ENCODE assay signal across 14 cellular contexts in the genomic region with DNA sequence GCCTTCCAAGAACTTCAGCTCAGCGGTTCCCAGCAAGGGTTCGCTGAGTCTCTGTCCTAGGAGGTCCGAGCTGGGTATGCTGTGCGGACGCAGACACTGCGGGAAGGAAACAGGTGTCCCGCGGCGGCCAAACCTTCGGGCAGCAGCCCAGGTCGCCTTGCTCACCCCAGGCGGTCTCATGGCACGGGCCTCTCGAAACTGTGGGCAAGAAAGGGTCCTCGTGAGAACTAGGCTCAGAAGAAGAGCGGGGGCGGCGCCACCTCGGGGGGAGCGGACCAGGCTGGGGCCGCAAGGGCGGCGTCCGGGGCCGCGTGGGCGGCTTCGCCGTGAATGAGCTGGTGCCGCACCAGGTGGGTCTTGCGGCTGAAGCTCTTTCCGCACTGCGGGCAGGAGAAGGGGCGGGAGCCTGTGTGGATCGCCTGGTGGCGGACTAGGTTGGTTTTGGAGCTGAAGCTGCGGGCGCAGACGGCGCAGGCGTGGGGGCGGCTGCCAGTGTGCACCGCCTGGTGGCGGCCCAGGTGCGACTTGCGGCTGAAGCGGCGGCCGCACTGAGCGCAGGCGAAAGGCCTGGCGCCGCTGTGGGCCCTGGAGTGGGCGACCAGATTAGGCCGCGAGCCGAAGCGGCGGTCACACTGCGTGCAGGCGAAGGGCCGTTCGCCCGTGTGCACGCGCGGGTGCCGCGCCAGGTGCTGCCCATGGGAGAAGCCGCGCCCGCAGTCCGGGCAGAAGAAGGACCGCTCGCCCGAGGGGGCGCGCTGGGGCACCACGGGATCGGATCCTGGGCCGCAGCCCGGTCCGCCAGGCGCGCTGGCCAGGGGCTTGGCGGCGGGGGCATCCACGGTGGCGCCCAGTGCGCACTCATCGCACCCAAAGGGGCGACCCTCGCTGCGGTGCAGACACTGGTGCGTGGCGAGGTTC. TPM values are rescaled to one million over a fixed set of nuclear protein-coding genes. Genes with fewer than 3 reads are reported as not detected.
DNase-seq lines count a peak whose midpoint lies in the region; ATAC-seq, FAIRE-seq and TF ChIP-seq lines count a peak whose summit lies in the region.
"Had no signal": no experiment of that assay in that cellular context is flagged by ENCODE, and none has a peak within 500 bp of the region (broad histone marks: within the 10 kb centered on the region; RNA-seq: fewer than 3 reads in every experiment).

No MANE protein-coding gene starts in this region.

- H3K9me3 ChIP-seq in liver (ENCODE audit: control insufficient read depth in 4 of 4, low read length in 3 of 4) (no peaks in the 10 kb centered on the region), HepG2 (ENCODE audit: low read length) (no peaks in the 10 kb centered on the region)
- H3K9me3 ChIP-seq: breast epithelium, tibial artery had no signal

- no peaks in the 10 kb centered on the region for H3K4me1 ChIP-seq in liver (ENCODE audit: control insufficient read depth in 4 of 4, insufficient read depth in 4 of 4, low read length in 3 of 4)
- no peaks in the 10 kb centered on the region for H3K4me1 ChIP-seq in HepG2 (ENCODE audit: insufficient read depth, low read length)
- no peaks in the 10 kb centered on the region for H3K4me1 ChIP-seq in mesendoderm (ENCODE audit: control insufficient read depth, low read depth, low read length)
- H3K4me1 ChIP-seq: breast epithelium had no signal

- POLR2A ChIA-PET in HepG2 (lab: Yijun Ruan, JAX) = no interaction called here

- H2BK5ac ChIP-seq in mesendoderm (ENCODE audit: low read length) = no peak overlapping the region

- peak; percentile 21 for TF ChIP-seq CTCF in liver (IDR thresholded peaks at IDR 0.05; ENCODE audit: low read depth, low read length, missing input control)
- TF ChIP-seq CTCF in HepG2 (CRISPR knock-in tag; IDR thresholded peaks at IDR 0.05) = no peak
- peak; percentile 7 for TF ChIP-seq CTCF in epithelial cell of esophagus (IDR thresholded peaks at IDR 0.05; ENCODE audit: insufficient read depth, low read depth, low read length, missing control alignments)

- no peak overlapping the region for H3K27ac ChIP-seq in liver (ENCODE audit: low read depth in 1 of 2, low read length in 2 of 2)
- no peak overlapping the region for H3K27ac ChIP-seq in HepG2 (ENCODE audit: extremely low read length, insufficient read depth, low read length)
- H3K27ac ChIP-seq in mesendoderm (ENCODE audit: low read depth, low read length) = no peak overlapping the region
- H3K27ac ChIP-seq: breast epithelium, tibial artery had no signal

- no peak overlapping the region for H3K4ac ChIP-seq in mesendoderm (ENCODE audit: low read depth, low read length)

- in situ Hi-C loops in HepG2 (cut with HindIII; ENCODE audit: extremely low pct_ligation_motif_present, low pct_unique_long_range_greater_than_20kb) = no loop called here

- TF ChIP-seq EP300 in HepG2 (IDR thresholded peaks at IDR 0.05; ENCODE audit: low read depth in 2 of 2, low read length in 2 of 2) (no peak), HepG2 (CRISPR knock-in tag; IDR thresholded peaks at IDR 0.05; ENCODE audit: borderline replicate concordance) (no peak)

- no peaks in the 10 kb centered on the region for H3K79me1 ChIP-seq in mesendoderm (ENCODE audit: low read length)

- H2AK5ac ChIP-seq in mesendoderm (ENCODE audit: low read length) = no peak overlapping the region

- no peak overlapping the region for H3K18ac ChIP-seq in mesendoderm (ENCODE audit: low read length)

- H3K27me3 ChIP-seq in liver (ENCODE audit: control insufficient read depth in 4 of 4, insufficient read depth in 4 of 4, low read length in 3 of 4) (no peaks in the 10 kb centered on the region), HepG2 (ENCODE audit: control insufficient read depth in 1 of 2, insufficient read depth in 2 of 2, low read length in 2 of 2) (peaks cover 0 to 14% of the 10 kb centered on the region in 2 experiments; a peak in 2 of 5 replicates), mesendoderm (ENCODE audit: insufficient read depth, low read length, poor library complexity) (peaks cover 72% of the 10 kb centered on the region)

- TF ChIP-seq RAD21 in liver (IDR thresholded peaks at IDR 0.05) (peak in 1 of 2 donors; percentile 34), HepG2 (CRISPR knock-in tag; IDR thresholded peaks at IDR 0.05) (no peak)

- H3K36me3 ChIP-seq in liver (ENCODE audit: control insufficient read depth in 4 of 4, insufficient read depth in 3 of 4, low read depth in 1 of 4, low read length in 3 of 4) = peaks cover 4 to 22% (median 14%) of the 10 kb centered on the region in 4 donors
- H3K36me3 ChIP-seq in HepG2 (replicated peaks in 1 of 2; ENCODE audit: control insufficient read depth in 1 of 2, insufficient read depth in 2 of 2, low read length in 2 of 2) = no peaks in the 10 kb centered on the region
- H3K36me3 ChIP-seq in mesendoderm (ENCODE audit: control insufficient read depth, insufficient read depth, low read length) = no peaks in the 10 kb centered on the region
- H3K36me3 ChIP-seq: breast epithelium had no signal

- ATAC-seq in HepG2 = no peak

- no peak for FAIRE-seq in HepG2 (lab: Jason Lieb, UNC)
- FAIRE-seq: endothelial cell of umbilical vein had no signal

- no peak overlapping the region for H3K23ac ChIP-seq in mesendoderm (ENCODE audit: low read length)

- no peaks in the 10 kb centered on the region for H4K20me1 ChIP-seq in HepG2 (ENCODE audit: insufficient read depth, low read length)

- intact Hi-C loops in HepG2 (cut with micrococcal nuclease; ENCODE audit: unreplicated experiment) = no loop called here

- no peak overlapping the region for H2BK120ac ChIP-seq in mesendoderm (ENCODE audit: low read depth, low read length)

- no peak overlapping the region for H2AFZ ChIP-seq in HepG2 (ENCODE audit: low read length)

- WGBS in liver = 79% methylated on average over 96 of the region's 96 CpGs
- WGBS in HepG2 (ENCODE audit: low lambda C conversion rate) = 86% methylated on average over 63 of the region's 96 CpGs
- no CpG with 5 or more reads among the region's 96 CpGs for WGBS in mesendoderm (ENCODE audit: extremely low coverage, insufficient coverage, low lambda C conversion rate)

- no peak overlapping the region for H2BK15ac ChIP-seq in mesendoderm (replicated peaks; ENCODE audit: low read depth)

- H3K4me2 ChIP-seq in HepG2 (ENCODE audit: low read depth, low read length) (no peak overlapping the region), mesendoderm (ENCODE audit: low read length) (peak overlapping the region; percentile 16)

- H3K9ac ChIP-seq in liver (ENCODE audit: low read depth in 1 of 2, low read length in 2 of 2) (no peak overlapping the region), HepG2 (ENCODE audit: insufficient read depth, low read depth, low read length) (no peak overlapping the region), mesendoderm (ENCODE audit: low read length) (no peak overlapping the region)

- H3K4me3 ChIP-seq in liver (ENCODE audit: low read depth in 1 of 3, low read length in 3 of 3) (no peak overlapping the region), HepG2 (replicated peaks in 1 of 3; ENCODE audit: insufficient read depth in 1 of 3, low read depth in 2 of 3, low read length in 3 of 3) (no peak overlapping the region), epithelial cell of esophagus (ENCODE audit: low read length) (no peak overlapping the region), mesendoderm (ENCODE audit: low read length) (no peak overlapping the region)
- H3K4me3 ChIP-seq: breast epithelium, tibial artery had no signal

- H4K8ac ChIP-seq in mesendoderm (ENCODE audit: low read depth, low read length) = no peak overlapping the region

- CTCF ChIA-PET in HepG2 (lab: Yijun Ruan, JAX; ENCODE audit: low intra/inter-chr PET ratio, low total read pairs) = no interaction called here

- no peak overlapping the region for H3K56ac ChIP-seq in mesendoderm (ENCODE audit: low read length)

- no TSS peak for BruUV-seq in HepG2 (replicated peaks; lab: Mats Ljungman, UMichigan)

- H3K79me2 ChIP-seq in HepG2 (ENCODE audit: insufficient read depth, low read length) = no peaks in the 10 kb centered on the region
- no peaks in the 10 kb centered on the region for H3K79me2 ChIP-seq in mesendoderm (ENCODE audit: control insufficient read depth, insufficient read depth, low read length)

- DNase-seq in HepG2 (ENCODE audit: low spot score) (no peak), epithelial cell of esophagus (ENCODE audit: low read depth) (peak; percentile 46), mesendoderm (peak; percentile 77), ureter (ENCODE audit: low spot score) (peak; percentile 44), SHP77 treated with DMSO at 0.1 percent for 48 hours (lab: John Stamatoyannopoulos, UW) (no peak), HuH-7 (ENCODE audit: low spot score) (no peak), SKM-1 (lab: John Stamatoyannopoulos, UW; ENCODE audit: unreplicated experiment) (no peak)
- DNase-seq: activated naive CD4-positive, alpha-beta T cell; NCI-H1694; SHP77; tibial artery had no signal

- TF ChIP-seq POLR2A in HepG2 (IDR thresholded peaks at IDR 0.05; ENCODE audit: insufficient read depth in 1 of 2, low read depth in 2 of 2, low read length in 2 of 2) = no peak

- H4K5ac ChIP-seq in mesendoderm (ENCODE audit: low read length) = no peak overlapping the region

RNA-seq across cellular contexts. Expression of a gene that starts 8.6 kb away (rescaled TPM):
- total RNA-seq in liver (1 to 10 TPM; 2.8 to 3.8 TPM), HepG2 (2016; rRNA removed; fragmentation: Illumina TruSeq; extraction: Trizol) (not detected in 2 replicates), ureter (9.7 TPM)
- polyA plus RNA-seq in liver (1 to 10 TPM; 3.6 to 4.0 TPM), HepG2 (2011; rRNA removed) (0.03 TPM in 1 of 2 replicates, not detected in the other)
- not detected in 2 replicates for total RNA-seq in HepG2 (2016; cell fraction: cytosol; rRNA removed; fragmentation: Illumina TruSeq; extraction: Trizol; ENCODE audit: low read depth)
- total RNA-seq in HepG2 (2016; cell fraction: insoluble cytoplasmic fraction; rRNA removed; fragmentation: Illumina TruSeq; extraction: Trizol) = not detected in 2 replicates
- total RNA-seq in HepG2 (2016; cell fraction: membrane; rRNA removed; fragmentation: Illumina TruSeq; extraction: Trizol) = not detected in 2 replicates
- not detected in 2 replicates for total RNA-seq in HepG2 (2016; cell fraction: nucleus; rRNA removed; fragmentation: Illumina TruSeq; extraction: Trizol)
- polyA plus RNA-seq in HepG2 (2011; cell fraction: cytosol; rRNA removed) = 0.01 and 0.04 TPM in 2 replicates
- 0.27 and 0.28 TPM in 2 replicates for polyA plus RNA-seq in HepG2 (2011; cell fraction: nucleus; rRNA removed)
- not detected in 2 replicates for polyA plus RNA-seq in HepG2 (2012)
- 0.05 and 0.08 TPM in 2 replicates for polyA plus RNA-seq in HepG2 (2016; cell fraction: cytosol; fragmentation: Illumina TruSeq; extraction: Trizol; ENCODE audit: low read depth)
- not detected in 2 replicates for polyA plus RNA-seq in HepG2 (2016; cell fraction: insoluble cytoplasmic fraction; fragmentation: Illumina TruSeq; extraction: Trizol; ENCODE audit: low read depth)
- not detected in 2 replicates for polyA plus RNA-seq in HepG2 (2016; cell fraction: membrane; fragmentation: Illumina TruSeq; extraction: Trizol; ENCODE audit: low read depth)
- not detected in 2 replicates for polyA plus RNA-seq in HepG2 (2016; cell fraction: nucleus; fragmentation: Illumina TruSeq; extraction: Trizol; ENCODE audit: insufficient read depth, low read depth)
- 0.06 TPM in 1 of 2 replicates, not detected in the other for polyA minus RNA-seq in HepG2 (2011; rRNA and poly(A)+ RNA removed; ENCODE audit: low replicate concordance)
- not detected in 2 replicates for polyA minus RNA-seq in HepG2 (2011; cell fraction: cytosol; rRNA and poly(A)+ RNA removed)
- not detected in 2 replicates for polyA minus RNA-seq in HepG2 (2011; cell fraction: nucleus; rRNA and poly(A)+ RNA removed)
- 0.04 TPM for polyA plus RNA-seq in mesendoderm (2013, experiment 1 of 2)
- polyA plus RNA-seq in mesendoderm (2013, experiment 2 of 2) = 0.08 TPM

Comparison
In these comparisons a context has a peak if more than half of its experiments do, and no peak if none do; other contexts are left out.
1. DNase-seq: peak in epithelial cell of esophagus (single experiment), mesendoderm (single experiment) and ureter (single experiment); none in HepG2 (single experiment), SHP77 treated with DMSO at 0.1 percent for 48 hours (single experiment), HuH-7 (single experiment) and SKM-1 (single experiment).